In genomic region chr19:35744688-35745327, GRCh38 we compare ENCODE assay signal across 8 cellular contexts. TPM values are rescaled to one million over a fixed set of nuclear protein-coding genes. Genes with fewer than 3 reads are reported as not detected.
DNase-seq lines count a peak whose midpoint lies in the region; TF ChIP-seq lines count a peak whose summit lies in the region.

No MANE protein-coding gene starts in this region.

- H3K56ac ChIP-seq in H9 (ENCODE audit: insufficient read length, low read depth, low read length), result no peak overlapping the region

- peak overlapping the region; percentile 69 for H3K9ac ChIP-seq in H9 (ENCODE audit: extremely low read depth, insufficient read length, low read length)

- peaks cover 20% of the 10 kb centered on the region for H3K23me2 ChIP-seq in H9 (ENCODE audit: insufficient read length, low read depth, low read length, poor library complexity, severe bottlenecking)

- H3K27ac Mint-ChIP-seq in H9 (peak overlapping the region; percentile 100), glutamatergic neuron (ENCODE audit: unreplicated experiment) (peak overlapping the region; percentile 96)
- H3K27ac Mint-ChIP-seq in activated naive CD8-positive, alpha-beta T cell treated with anti-CD3 and anti-CD28 coated beads for 36 hours, result peak overlapping the region; percentile 99

- TF ChIP-seq CTCF in H9 (conservative IDR thresholded peaks at IDR 0.05) (peak; percentile 56; the same call in 2 of the 3 replicates), glutamatergic neuron (IDR thresholded peaks at IDR 0.05; ENCODE audit: partially characterized antibody, unreplicated experiment) (no peak), ovary (IDR thresholded peaks at IDR 0.05) (peak in 2 of 3 donors; percentile 48 to 49)

- H3K36me3 Mint-ChIP-seq in H9 (ENCODE audit: insufficient read depth in 1 of 3, low read depth in 3 of 3) (peaks cover 3 to 17% (median 5%) of the 10 kb centered on the region in 3 experiments; a peak in 4 of 7 replicates), glutamatergic neuron (ENCODE audit: unreplicated experiment) (no peaks in the 10 kb centered on the region)
- H3K36me3 Mint-ChIP-seq in activated naive CD8-positive, alpha-beta T cell treated with anti-CD3 and anti-CD28 coated beads for 36 hours, result peaks cover 36% of the 10 kb centered on the region

- H3K4me1 ChIP-seq in H9 (ENCODE audit: insufficient read depth, low read length) (peaks cover 4% of the 10 kb centered on the region; the same call in 1 of the 2 replicates), ovary (ENCODE audit: insufficient read depth) (peaks cover 13% of the 10 kb centered on the region), thymus (ENCODE audit: control insufficient read depth, insufficient read depth, low read length) (peaks cover 33% of the 10 kb centered on the region)

- no peak overlapping the region for H2AK5ac ChIP-seq in H9 (ENCODE audit: insufficient read length, low read length)

- peak; percentile 49 for TF ChIP-seq POLR2A in ovary (IDR thresholded peaks at IDR 0.05)

- H4K20me1 ChIP-seq in H9 (ENCODE audit: control insufficient read depth, insufficient read depth, insufficient read length), result no peaks in the 10 kb centered on the region

- peaks cover 21 to 38% of the 10 kb centered on the region in 2 experiments for H3K4me1 Mint-ChIP-seq in H9
- H3K4me1 Mint-ChIP-seq in activated naive CD8-positive, alpha-beta T cell treated with anti-CD3 and anti-CD28 coated beads for 36 hours, result peaks cover 47% of the 10 kb centered on the region
- peaks cover 10% of the 10 kb centered on the region for H3K4me1 Mint-ChIP-seq in glutamatergic neuron (ENCODE audit: low read depth, unreplicated experiment)

- no CpG with 5 or more reads among the region's 35 CpGs for WGBS in H9 (ENCODE audit: extremely low coverage, insufficient read length, low lambda C conversion rate)
- 0 to 1% (median 1%) methylated on average over 35 of the region's 35 CpGs for WGBS in ovary, 3 donors
- WGBS in thymus, result under 1% methylated on average over 35 of the region's 35 CpGs

- peak overlapping the region; percentile 84 for H3K4me2 ChIP-seq in H9 (ENCODE audit: insufficient read depth, insufficient read length, low read length)

- no peak overlapping the region for H2BK12ac ChIP-seq in H9 (ENCODE audit: insufficient read length, low read depth, low read length)

- peak overlapping the region; percentile 94 for H3K4me3 ChIP-seq in ovary
- H3K4me3 ChIP-seq in thymus (ENCODE audit: low read length), result peak overlapping the region; percentile 89

- H3K27ac ChIP-seq in H9 (ENCODE audit: insufficient read length, low read depth, low read length) (no peak overlapping the region), ovary (peak overlapping the region; percentile 95 to 100), thymus (ENCODE audit: low read depth) (peak overlapping the region; percentile 100)

- no peaks in the 10 kb centered on the region for H3K27me3 ChIP-seq in H9 (ENCODE audit: insufficient read depth, low read length)
- no peaks in the 10 kb centered on the region for H3K27me3 ChIP-seq in ovary
- no peaks in the 10 kb centered on the region for H3K27me3 ChIP-seq in thymus (ENCODE audit: control insufficient read depth, insufficient read depth)

- intact Hi-C loops in ovary (cut with DNase I), result no loop called here

- H3K36me3 ChIP-seq in ovary (no peaks in the 10 kb centered on the region), thymus (ENCODE audit: control insufficient read depth, insufficient read depth) (no peaks in the 10 kb centered on the region)

- H2BK5ac ChIP-seq in H9 (ENCODE audit: insufficient read length, low read length), result no peak overlapping the region

- H3K9me3 Mint-ChIP-seq in H9, result no peaks in the 10 kb centered on the region
- H3K9me3 Mint-ChIP-seq in activated naive CD8-positive, alpha-beta T cell treated with anti-CD3 and anti-CD28 coated beads for 36 hours, result no peaks in the 10 kb centered on the region
- peaks cover 13% of the 10 kb centered on the region for H3K9me3 Mint-ChIP-seq in glutamatergic neuron (ENCODE audit: unreplicated experiment)

- no peak for TF ChIP-seq EP300 in ovary (IDR thresholded peaks at IDR 0.05)

- no peak overlapping the region for H3T11ph ChIP-seq in H9 (ENCODE audit: low read length)

- no peak overlapping the region for H4K8ac ChIP-seq in H9 (replicated peaks; ENCODE audit: insufficient read length, low read depth, low read length)

- H3K14ac ChIP-seq in H9 (ENCODE audit: insufficient read depth, low read length), result peak overlapping the region; percentile 79

- H2BK15ac ChIP-seq in H9 (ENCODE audit: low read depth, low read length), result no peak overlapping the region

- H3K27me3 Mint-ChIP-seq in H9 (ENCODE audit: low read depth), result no peaks in the 10 kb centered on the region
- no peaks in the 10 kb centered on the region for H3K27me3 Mint-ChIP-seq in activated naive CD8-positive, alpha-beta T cell treated with anti-CD3 and anti-CD28 coated beads for 36 hours
- H3K27me3 Mint-ChIP-seq in glutamatergic neuron (ENCODE audit: unreplicated experiment), result peaks cover 5% of the 10 kb centered on the region

- peaks cover 3% of the 10 kb centered on the region for H3K79me1 ChIP-seq in H9 (ENCODE audit: insufficient read depth, low read depth, low read length, poor library complexity, severe bottlenecking)

- H2BK120ac ChIP-seq in H9 (ENCODE audit: low read depth, low read length, poor library complexity, severe bottlenecking), result no peak overlapping the region

- DNase-seq in DMS153 treated with DMSO at 0.1 percent for 48 hours (lab: John Stamatoyannopoulos, UW; ENCODE audit: unreplicated experiment), result peak; percentile 87
- DNase-seq in H9, result peak; percentile 96
- DNase-seq in NCI-H128 (lab: John Stamatoyannopoulos, UW; ENCODE audit: unreplicated experiment), result peak; percentile 89
- peak; percentile 98 for DNase-seq in SKM-1 treated with dmso at 0.1 percent for 144 hours (lab: John Stamatoyannopoulos, UW; ENCODE audit: unreplicated experiment)
- DNase-seq in activated naive CD8-positive, alpha-beta T cell treated with anti-CD3 and anti-CD28 coated beads for 36 hours, result peak; percentile 90
- DNase-seq in glutamatergic neuron, result peak; percentile 95
- peak; percentile 93 to 97 (median 94) for DNase-seq in ovary

- H3K4ac ChIP-seq in H9 (ENCODE audit: low read depth, low read length), result no peak overlapping the region

- H3K4me3 Mint-ChIP-seq in H9, result peak overlapping the region; percentile 96
- peak overlapping the region; percentile 85 for H3K4me3 Mint-ChIP-seq in activated naive CD8-positive, alpha-beta T cell treated with anti-CD3 and anti-CD28 coated beads for 36 hours
- H3K4me3 Mint-ChIP-seq in glutamatergic neuron (ENCODE audit: unreplicated experiment), result peak overlapping the region; percentile 98

- peak overlapping the region; percentile 71 for H2AFZ ChIP-seq in H9 (ENCODE audit: low read length)

- H3K18ac ChIP-seq in H9 (ENCODE audit: insufficient read length, low read depth, low read length), result peak overlapping the region; percentile 61

- H4K91ac ChIP-seq in H9 (ENCODE audit: insufficient read length, low read depth, low read length), result no peak overlapping the region

- no peak overlapping the region for H3K23ac ChIP-seq in H9 (ENCODE audit: insufficient read length, low read depth, low read length)

- no peak overlapping the region for H2BK20ac ChIP-seq in H9 (ENCODE audit: low read depth, low read length, poor library complexity, severe bottlenecking)

- H3K79me2 ChIP-seq in H9 (ENCODE audit: insufficient read depth, low read length), result no peaks in the 10 kb centered on the region

- no peak overlapping the region for H4K5ac ChIP-seq in H9 (ENCODE audit: insufficient read length, low read depth, low read length)

- no peaks in the 10 kb centered on the region for H3K9me3 ChIP-seq in H9 (ENCODE audit: control insufficient read depth, low read depth, low read length)
- H3K9me3 ChIP-seq in ovary, result no peaks in the 10 kb centered on the region
- H3K9me3 ChIP-seq in thymus (ENCODE audit: control insufficient read depth), result no peaks in the 10 kb centered on the region

RNA-seq across cellular contexts. Expression of gene U2AF1L4, which starts 0.4 kb away (rescaled TPM):
- total RNA-seq in H9 (2021) (16.8 and 19.2 TPM in 2 replicates), glutamatergic neuron (ENCODE audit: unreplicated experiment) (24.3 TPM), ovary (10 to 100 TPM; 16.7 to 37.5 (median 25.6) TPM)
- total RNA-seq in activated naive CD8-positive, alpha-beta T cell treated with anti-CD3 and anti-CD28 coated beads for 36 hours, result 10 to 100 TPM; 42.3 to 43.9 TPM
- polyA plus RNA-seq in ovary (10 to 100 TPM; 16.7 to 37.7 TPM), thymus (45.0 TPM)

RNA-seq across cellular contexts. Expression of gene PSENEN, which starts 0.6 kb away (rescaled TPM):
- 69.7 and 77.7 TPM in 2 replicates for total RNA-seq in H9 (2021)
- 10 to 100 TPM; 38.5 to 41.6 TPM for total RNA-seq in activated naive CD8-positive, alpha-beta T cell treated with anti-CD3 and anti-CD28 coated beads for 36 hours
- total RNA-seq in glutamatergic neuron (ENCODE audit: unreplicated experiment), result 109 TPM
- total RNA-seq in ovary, result 10 to 100 TPM; 23.4 to 90.4 (median 44.9) TPM
- 10 to 100 TPM; 34.0 to 44.6 TPM for polyA plus RNA-seq in ovary
- 104 TPM for polyA plus RNA-seq in thymus

RNA-seq across cellular contexts. Expression of gene IGFLR1, which starts 2.6 kb away (rescaled TPM):
- total RNA-seq in H9 (2021) (2.9 and 3.2 TPM in 2 replicates), glutamatergic neuron (ENCODE audit: unreplicated experiment) (4.7 TPM), ovary (10 to 100 TPM in 3 of 7 donors, 1 to 10 TPM in 4; 3.6 to 12.8 (median 7.6) TPM)
- 10 to 100 TPM; 79.2 to 80.6 TPM for total RNA-seq in activated naive CD8-positive, alpha-beta T cell treated with anti-CD3 and anti-CD28 coated beads for 36 hours
- polyA plus RNA-seq in ovary (1 to 10 TPM in 1 of 2 donors, under 1 TPM in 1; 0.93 to 9.0 TPM), thymus (67.8 TPM)

RNA-seq across cellular contexts. Expression of gene LIN37, which starts 3.6 kb away (rescaled TPM):
- 4.7 and 5.9 TPM in 2 replicates for total RNA-seq in H9 (2021)
- 1 to 10 TPM; 5.1 to 7.0 TPM for total RNA-seq in activated naive CD8-positive, alpha-beta T cell treated with anti-CD3 and anti-CD28 coated beads for 36 hours
- 29.8 TPM for total RNA-seq in glutamatergic neuron (ENCODE audit: unreplicated experiment)
- 10 to 100 TPM; 14.5 to 25.6 (median 19.1) TPM for total RNA-seq in ovary
- 10 to 100 TPM in 1 of 2 donors, 1 to 10 TPM in 1; 9.8 to 24.1 TPM for polyA plus RNA-seq in ovary
- 24.2 TPM for polyA plus RNA-seq in thymus

RNA-seq across cellular contexts. Expression of gene HSPB6, which starts 12.0 kb away (rescaled TPM):
- total RNA-seq in H9 (2021) (0.37 TPM in 2 replicates), glutamatergic neuron (ENCODE audit: unreplicated experiment) (0.49 TPM), ovary (100 to 1,000 TPM in 6 of 7 donors, 10 to 100 TPM in 1; 44.9 to 276 (median 232) TPM)
- under 1 TPM; 0.39 to 0.78 TPM for total RNA-seq in activated naive CD8-positive, alpha-beta T cell treated with anti-CD3 and anti-CD28 coated beads for 36 hours
- polyA plus RNA-seq in ovary (100 to 1,000 TPM; 101 to 434 TPM), thymus (18.9 TPM)

Comparison
In these comparisons a context has a peak if more than half of its experiments do, and no peak if none do; other contexts are left out.
1. RNA of gene IGFLR1, which starts 2.6 kb away (total RNA-seq): 79.2 to 80.6 TPM in activated naive CD8-positive, alpha-beta T cell treated with anti-CD3 and anti-CD28 coated beads for 36 hours; 3.6 to 12.8 TPM in ovary, 4.7 TPM in glutamatergic neuron (single experiment) and 2.9 to 3.2 TPM in H9; every median in the first group is over 4 times any median in the second.
2. Peak in every context shown above with its lines, with median percentiles within 50 percentile points of each other: DNase-seq, H3K27ac Mint-ChIP-seq and H3K4me3 Mint-ChIP-seq.